ENCODE assay signal across 8 cellular contexts in the genomic region with DNA sequence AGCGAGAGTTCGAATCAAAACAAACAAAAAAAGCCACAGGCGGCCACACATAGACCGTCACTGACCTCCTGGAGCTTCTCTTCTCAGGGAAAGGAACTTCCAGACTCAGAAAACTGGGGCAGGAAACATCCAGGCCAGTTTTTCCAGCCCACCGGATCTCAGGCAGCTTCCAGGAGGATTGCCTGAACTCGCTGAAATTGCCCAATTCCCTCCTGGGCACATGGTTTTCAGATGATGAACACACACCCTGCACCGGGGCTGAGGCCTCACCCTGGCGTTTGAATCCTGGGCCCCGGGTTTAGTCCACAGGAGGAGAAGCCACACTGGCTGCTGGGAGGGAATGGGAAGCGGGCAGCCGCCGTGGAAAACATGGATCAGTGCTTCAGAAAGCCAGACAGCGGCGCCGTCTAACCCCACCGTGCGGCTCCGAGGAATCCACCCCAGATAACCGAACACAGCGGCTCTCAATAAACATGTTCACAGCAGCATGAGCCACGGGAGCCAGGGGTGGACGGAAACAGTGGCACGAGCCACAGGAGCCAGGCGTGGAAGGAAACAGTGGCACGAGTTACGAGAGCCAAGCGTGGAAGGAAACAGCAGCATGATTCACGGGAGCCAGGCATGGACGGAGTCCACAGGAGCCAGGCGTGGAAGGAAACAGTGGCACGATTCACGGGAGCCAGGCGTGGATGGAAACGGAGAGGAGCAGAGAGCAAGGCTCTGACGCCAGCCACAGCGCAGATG. TPM values are rescaled to one million over a fixed set of nuclear protein-coding genes. Genes with fewer than 3 reads are reported as not detected.
DNase-seq lines count a peak whose midpoint lies in the region; ATAC-seq and TF ChIP-seq lines count a peak whose summit lies in the region.

No MANE protein-coding gene starts in this region.

- H3K4me3 Mint-ChIP-seq in progenitor cell of endocrine pancreas (ENCODE audit: low read depth) = no peak overlapping the region
- no peak overlapping the region for H3K4me3 Mint-ChIP-seq in CD8-positive, alpha-beta memory T cell

- peaks cover 5% of the 10 kb centered on the region; the same call in 1 of the 2 replicates for H3K4me1 ChIP-seq in SJCRH30
- no peaks in the 10 kb centered on the region for H3K4me1 ChIP-seq in CD8-positive, alpha-beta memory T cell (ENCODE audit: insufficient read depth, low read length)

- no peaks in the 10 kb centered on the region for H3K27me3 Mint-ChIP-seq in progenitor cell of endocrine pancreas
- H3K27me3 Mint-ChIP-seq in CD8-positive, alpha-beta memory T cell = peaks cover 0 to 12% of the 10 kb centered on the region in 2 donors

- H3K36me3 Mint-ChIP-seq in progenitor cell of endocrine pancreas (ENCODE audit: insufficient read depth) = peaks cover 1% of the 10 kb centered on the region
- no peaks in the 10 kb centered on the region for H3K36me3 Mint-ChIP-seq in CD8-positive, alpha-beta memory T cell

- ATAC-seq in GM18517 (IDR thresholded peaks at IDR 0.05; ENCODE audit: unreplicated experiment) = no peak
- no peak for ATAC-seq in GM21360 (IDR thresholded peaks at IDR 0.05; ENCODE audit: unreplicated experiment)

- H3K4me1 Mint-ChIP-seq in progenitor cell of endocrine pancreas (ENCODE audit: low read depth) = peaks cover 10% of the 10 kb centered on the region
- H3K4me1 Mint-ChIP-seq in CD8-positive, alpha-beta memory T cell = no peaks in the 10 kb centered on the region

- peak overlapping the region; percentile 62 for H3K27ac Mint-ChIP-seq in progenitor cell of endocrine pancreas
- H3K27ac Mint-ChIP-seq in CD8-positive, alpha-beta memory T cell = no peak overlapping the region

- no peaks in the 10 kb centered on the region for H3K9me3 ChIP-seq in SJCRH30 (replicated peaks)
- no peaks in the 10 kb centered on the region for H3K9me3 ChIP-seq in CD8-positive, alpha-beta memory T cell (ENCODE audit: low read length)

- CTCF ChIA-PET in CD8-positive, alpha-beta memory T cell (lab: Charles Lee) = no interaction called here

- H3K4me3 ChIP-seq in SJCRH30 (peak overlapping the region; percentile 20), fibroblast of the aortic adventitia (ENCODE audit: low read depth, low read length) (no peak overlapping the region)
- H3K4me3 ChIP-seq in CD8-positive, alpha-beta memory T cell (ENCODE audit: low read length) = no peak overlapping the region

- DNase-seq in EL (peak; percentile 96), SJCRH30 (peak; percentile 63 to 71), fibroblast of the aortic adventitia (ENCODE audit: low read depth) (peak; percentile 96), progenitor cell of endocrine pancreas (ENCODE audit: low spot score, unreplicated experiment) (no peak), NCI-H2107 (lab: John Stamatoyannopoulos, UW) (no peak)
- no peak for DNase-seq in CD8-positive, alpha-beta memory T cell

- POLR2A ChIA-PET in CD8-positive, alpha-beta memory T cell (lab: Charles Lee) = no interaction called here

- TF ChIP-seq CTCF in fibroblast of the aortic adventitia (IDR thresholded peaks at IDR 0.05; ENCODE audit: insufficient read depth, low read length) = peak; percentile 5
- no peak for TF ChIP-seq CTCF in progenitor cell of endocrine pancreas (IDR thresholded peaks at IDR 0.05; ENCODE audit: unreplicated experiment)

- H3K27me3 ChIP-seq in SJCRH30 = no peaks in the 10 kb centered on the region
- no peaks in the 10 kb centered on the region for H3K27me3 ChIP-seq in CD8-positive, alpha-beta memory T cell (ENCODE audit: insufficient read depth, low read length, poor library complexity, severe bottlenecking)

- no peaks in the 10 kb centered on the region for H3K9me3 Mint-ChIP-seq in progenitor cell of endocrine pancreas (ENCODE audit: low read depth)
- H3K9me3 Mint-ChIP-seq in CD8-positive, alpha-beta memory T cell = no peaks in the 10 kb centered on the region

- H3K36me3 ChIP-seq in SJCRH30 = no peaks in the 10 kb centered on the region
- no peaks in the 10 kb centered on the region for H3K36me3 ChIP-seq in CD8-positive, alpha-beta memory T cell (ENCODE audit: insufficient read depth, low read length)

- H3K27ac ChIP-seq in SJCRH30 = no peak overlapping the region
- H3K27ac ChIP-seq in CD8-positive, alpha-beta memory T cell (ENCODE audit: low read depth, low read length) = no peak overlapping the region

RNA-seq across cellular contexts. Expression of a gene that starts 18.2 kb away (rescaled TPM):
- 232 TPM in 2 replicates for total RNA-seq in SJCRH30 (2014; rRNA removed; shearing (Covaris generic))
- total RNA-seq in fibroblast of the aortic adventitia (ENCODE audit: low replicate concordance) (30.9 and 121 TPM in 2 replicates), progenitor cell of endocrine pancreas (497 and 500 TPM in 2 replicates)
- total RNA-seq in CD8-positive, alpha-beta memory T cell = 100 to 1,000 TPM; 969 to 978 TPM
- polyA plus RNA-seq in CD8-positive, alpha-beta memory T cell = 177 TPM

RNA-seq across cellular contexts. Expression of a gene that starts 28.2 kb away (rescaled TPM):
- total RNA-seq in SJCRH30 (2014; rRNA removed; shearing (Covaris generic)) = 0.18 and 0.41 TPM in 2 replicates
- 0.09 TPM in 1 of 2 replicates, not detected in the other for total RNA-seq in fibroblast of the aortic adventitia (ENCODE audit: low replicate concordance)
- total RNA-seq in progenitor cell of endocrine pancreas = 1.1 and 2.5 TPM in 2 replicates
- total RNA-seq in CD8-positive, alpha-beta memory T cell = not detected
- polyA plus RNA-seq in CD8-positive, alpha-beta memory T cell = not detected

RNA-seq across cellular contexts. Expression of a gene that starts 42.7 kb away (rescaled TPM):
- total RNA-seq in SJCRH30 (2014; rRNA removed; shearing (Covaris generic)) = not detected in 2 replicates
- total RNA-seq in fibroblast of the aortic adventitia (ENCODE audit: low replicate concordance) = 0.18 and 0.33 TPM in 2 replicates
- 128 and 129 TPM in 2 replicates for total RNA-seq in progenitor cell of endocrine pancreas
- not detected for total RNA-seq in CD8-positive, alpha-beta memory T cell
- polyA plus RNA-seq in CD8-positive, alpha-beta memory T cell = not detected

RNA-seq across cellular contexts. Expression of a gene that starts 48.6 kb away (rescaled TPM):
- not detected in 2 replicates for total RNA-seq in SJCRH30 (2014; rRNA removed; shearing (Covaris generic))
- total RNA-seq in fibroblast of the aortic adventitia (ENCODE audit: low replicate concordance) = not detected in 2 replicates
- 4.8 and 5.1 TPM in 2 replicates for total RNA-seq in progenitor cell of endocrine pancreas
- not detected for total RNA-seq in CD8-positive, alpha-beta memory T cell
- not detected for polyA plus RNA-seq in CD8-positive, alpha-beta memory T cell

Comparison
In these comparisons a context has a peak if more than half of its experiments do, and no peak if none do; other contexts are left out.
1. DNase-seq: peak in EL (single experiment), SJCRH30 (2 of 2) and fibroblast of the aortic adventitia (single experiment); none in progenitor cell of endocrine pancreas (single experiment), CD8-positive, alpha-beta memory T cell (0 of 5) and NCI-H2107 (single experiment).
2. RNA of a gene that starts 42.7 kb away (total RNA-seq): 128 to 129 TPM in progenitor cell of endocrine pancreas; 0.18 to 0.33 TPM in fibroblast of the aortic adventitia, not detected in SJCRH30 and not detected in CD8-positive, alpha-beta memory T cell; every median in the first group is over 10 times any median in the second.